In the genomic region with DNA sequence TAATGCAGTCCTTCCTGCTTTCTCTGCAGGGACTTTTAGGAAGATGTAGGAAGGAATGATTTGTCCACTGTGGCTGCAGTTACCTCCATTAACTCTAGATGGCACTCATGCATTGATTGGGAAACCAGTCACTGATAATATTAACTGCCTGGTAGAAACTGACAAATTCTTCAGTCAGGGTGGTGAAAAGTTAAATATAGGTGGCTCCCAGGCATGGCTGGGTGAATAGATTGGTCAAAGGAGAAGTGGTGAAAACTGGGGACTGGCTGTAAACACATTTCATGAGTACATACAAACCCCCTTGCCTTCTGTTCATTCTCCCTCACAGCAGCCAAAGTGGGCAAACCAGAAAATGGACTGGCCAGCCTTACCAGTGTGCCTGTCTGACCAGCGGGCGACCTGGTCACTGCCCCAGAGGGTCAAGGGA, we compare ENCODE assay signal across 8 cellular contexts.
DNase-seq lines count a peak whose midpoint lies in the region; ATAC-seq and TF ChIP-seq lines count a peak whose summit lies in the region.

No MANE protein-coding gene starts in this region.

- H3K36me3 Mint-ChIP-seq in osteocyte (ENCODE audit: unreplicated experiment): no peaks in the 10 kb centered on the region

- no peak overlapping the region for H3K4me2 ChIP-seq in DOHH2 (ENCODE audit: low read length)
- no peak overlapping the region for H3K4me2 ChIP-seq in Loucy (ENCODE audit: low read depth, low read length, poor library complexity, severe bottlenecking)

- TF ChIP-seq CTCF in DOHH2 (IDR thresholded peaks at IDR 0.05; ENCODE audit: low read depth, low read length, poor library complexity, severe bottlenecking) (peak; percentile 76), Loucy (conservative IDR thresholded peaks at IDR 0.05; ENCODE audit: low read length) (peak; percentile 93), osteocyte (IDR thresholded peaks at IDR 0.05) (peak; percentile 93)

- no peaks in the 10 kb centered on the region for H3K9me3 ChIP-seq in DOHH2 (ENCODE audit: control insufficient read depth, insufficient read depth, low read length)
- H3K9me3 ChIP-seq in Loucy (ENCODE audit: insufficient read depth, low read depth, low read length): no peaks in the 10 kb centered on the region
- no peaks in the 10 kb centered on the region for H3K9me3 ChIP-seq in SK-N-MC (ENCODE audit: low read depth, low read length)

- no peak overlapping the region for H3K4me3 Mint-ChIP-seq in osteocyte (ENCODE audit: unreplicated experiment)

- H3F3A ChIP-seq in DOHH2 (ENCODE audit: control insufficient read depth, insufficient read depth) (no peaks in the 10 kb centered on the region), Loucy (ENCODE audit: low read depth) (no peaks in the 10 kb centered on the region)

- no peaks in the 10 kb centered on the region for H3K4me1 ChIP-seq in DOHH2 (ENCODE audit: control insufficient read depth, low read length)
- peaks cover 6% of the 10 kb centered on the region for H3K4me1 ChIP-seq in Loucy (ENCODE audit: insufficient read depth, low read length, poor library complexity, severe bottlenecking)

- H3K4me1 Mint-ChIP-seq in osteocyte (ENCODE audit: unreplicated experiment): peaks cover 10% of the 10 kb centered on the region

- H3K4me3 ChIP-seq in DOHH2 (ENCODE audit: low read length): no peak overlapping the region
- no peak overlapping the region for H3K4me3 ChIP-seq in Loucy (ENCODE audit: low read length, poor library complexity, severe bottlenecking)
- H3K4me3 ChIP-seq in SK-N-MC: no peak overlapping the region

- H3K27me3 ChIP-seq in DOHH2 (ENCODE audit: control insufficient read depth, low read length) (peaks cover 26% of the 10 kb centered on the region), Loucy (ENCODE audit: insufficient read depth, low read length, poor library complexity, severe bottlenecking) (no peaks in the 10 kb centered on the region)

- H3K36me3 ChIP-seq in DOHH2 (ENCODE audit: control insufficient read depth, low read length) (no peaks in the 10 kb centered on the region), Loucy (ENCODE audit: insufficient read depth, low read length) (no peaks in the 10 kb centered on the region), SK-N-MC (ENCODE audit: insufficient read depth, low read length) (no peaks in the 10 kb centered on the region)

- H3K79me2 ChIP-seq in DOHH2 (ENCODE audit: control insufficient read depth, low read length) (no peaks in the 10 kb centered on the region), Loucy (ENCODE audit: insufficient read depth, low read length) (no peaks in the 10 kb centered on the region)

- H2AFZ ChIP-seq in Loucy (ENCODE audit: low read length): no peak overlapping the region

- H4K20me1 ChIP-seq in DOHH2 (ENCODE audit: control insufficient read depth, insufficient read depth, low read depth, low read length) (no peaks in the 10 kb centered on the region), Loucy (ENCODE audit: insufficient read depth, low read length, poor library complexity, severe bottlenecking) (no peaks in the 10 kb centered on the region)

- DNase-seq in SK-N-MC (ENCODE audit: low read depth, low spot score): peak; percentile 40
- peak; percentile 80 for DNase-seq in fibroblast of peridontal ligament (ENCODE audit: extremely low read depth)
- no peak for DNase-seq in osteocyte (ENCODE audit: extremely low spot score, unreplicated experiment)
- no peak for DNase-seq in UCSD-AML1 (lab: John Stamatoyannopoulos, UW; ENCODE audit: unreplicated experiment)

- no peaks in the 10 kb centered on the region for H3K9me2 ChIP-seq in DOHH2 (replicated peaks; ENCODE audit: control insufficient read depth, low read length)
- H3K9me2 ChIP-seq in Loucy (replicated peaks; ENCODE audit: low read depth, low read length): no peaks in the 10 kb centered on the region

- no peak overlapping the region for H3K9ac ChIP-seq in Loucy (ENCODE audit: low read depth, low read length, poor library complexity, severe bottlenecking)
- H3K9ac ChIP-seq in SK-N-MC (ENCODE audit: insufficient read length): no peak overlapping the region

- H3K27ac Mint-ChIP-seq in osteocyte (ENCODE audit: unreplicated experiment): no peak overlapping the region

- no peak overlapping the region for H3K27ac ChIP-seq in DOHH2 (ENCODE audit: low read depth, low read length)
- no peak overlapping the region for H3K27ac ChIP-seq in SK-N-MC

- no peaks in the 10 kb centered on the region for H3K27me3 Mint-ChIP-seq in osteocyte (ENCODE audit: unreplicated experiment)

- ATAC-seq in GM21526 (IDR thresholded peaks at IDR 0.05; ENCODE audit: low FRiP score, unreplicated experiment) (no peak), GM21528 (IDR thresholded peaks at IDR 0.05; ENCODE audit: low FRiP score, unreplicated experiment) (no peak)

- no peaks in the 10 kb centered on the region for H3K9me3 Mint-ChIP-seq in osteocyte (ENCODE audit: unreplicated experiment)

Comparison
In these comparisons a context has a peak if more than half of its experiments do, and no peak if none do; other contexts are left out.
1. DNase-seq: peak in SK-N-MC (single experiment) and fibroblast of peridontal ligament (single experiment); none in osteocyte (single experiment) and UCSD-AML1 (single experiment).
2. Peak in every context shown above with its lines, with median percentiles within 50 percentile points of each other: CTCF ChIP-seq.